Comparison of ENCODE assay signal across 1 cellular context in the genomic region with DNA sequence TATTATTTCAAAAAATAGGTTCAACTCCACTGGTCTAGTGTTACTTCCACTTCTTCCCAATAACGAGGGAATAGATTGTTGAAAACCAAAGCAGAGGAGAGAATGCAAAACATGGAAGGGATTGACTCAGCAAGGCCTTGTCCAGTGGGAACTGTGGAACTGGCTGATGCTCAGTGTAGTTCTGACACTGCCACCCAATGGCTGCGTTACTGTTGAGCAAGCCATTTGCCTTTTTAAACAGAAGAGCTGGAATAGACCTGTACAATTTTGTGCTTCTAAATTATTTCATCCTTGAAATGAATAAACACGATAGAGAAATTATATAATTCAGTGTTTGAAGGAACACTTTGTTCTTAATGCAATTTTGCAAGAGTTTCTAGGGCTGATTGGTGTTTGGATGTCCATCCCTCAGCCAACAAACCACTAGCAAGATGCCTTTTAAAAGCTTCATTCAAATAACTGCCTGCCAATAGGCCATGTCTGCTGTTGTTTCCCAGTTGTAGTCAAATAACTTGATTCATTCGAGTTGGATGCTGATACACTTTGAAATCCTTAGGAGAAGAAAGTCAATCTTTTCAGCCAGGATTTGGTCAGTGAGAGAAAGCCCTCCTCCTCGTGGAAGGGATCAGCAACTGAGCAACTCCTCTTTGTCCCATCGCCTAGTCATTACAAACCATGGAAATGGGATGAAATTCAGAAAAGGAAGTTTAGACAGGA.
TF ChIP-seq lines count a peak whose summit lies in the region.

No MANE protein-coding gene starts in this region.

TF ChIP-seq in liver, 16 proteins besides CTCF, POLR2A, EP300 and RAD21 (continued from another document):
- TF ChIP-seq, protein P1, sequence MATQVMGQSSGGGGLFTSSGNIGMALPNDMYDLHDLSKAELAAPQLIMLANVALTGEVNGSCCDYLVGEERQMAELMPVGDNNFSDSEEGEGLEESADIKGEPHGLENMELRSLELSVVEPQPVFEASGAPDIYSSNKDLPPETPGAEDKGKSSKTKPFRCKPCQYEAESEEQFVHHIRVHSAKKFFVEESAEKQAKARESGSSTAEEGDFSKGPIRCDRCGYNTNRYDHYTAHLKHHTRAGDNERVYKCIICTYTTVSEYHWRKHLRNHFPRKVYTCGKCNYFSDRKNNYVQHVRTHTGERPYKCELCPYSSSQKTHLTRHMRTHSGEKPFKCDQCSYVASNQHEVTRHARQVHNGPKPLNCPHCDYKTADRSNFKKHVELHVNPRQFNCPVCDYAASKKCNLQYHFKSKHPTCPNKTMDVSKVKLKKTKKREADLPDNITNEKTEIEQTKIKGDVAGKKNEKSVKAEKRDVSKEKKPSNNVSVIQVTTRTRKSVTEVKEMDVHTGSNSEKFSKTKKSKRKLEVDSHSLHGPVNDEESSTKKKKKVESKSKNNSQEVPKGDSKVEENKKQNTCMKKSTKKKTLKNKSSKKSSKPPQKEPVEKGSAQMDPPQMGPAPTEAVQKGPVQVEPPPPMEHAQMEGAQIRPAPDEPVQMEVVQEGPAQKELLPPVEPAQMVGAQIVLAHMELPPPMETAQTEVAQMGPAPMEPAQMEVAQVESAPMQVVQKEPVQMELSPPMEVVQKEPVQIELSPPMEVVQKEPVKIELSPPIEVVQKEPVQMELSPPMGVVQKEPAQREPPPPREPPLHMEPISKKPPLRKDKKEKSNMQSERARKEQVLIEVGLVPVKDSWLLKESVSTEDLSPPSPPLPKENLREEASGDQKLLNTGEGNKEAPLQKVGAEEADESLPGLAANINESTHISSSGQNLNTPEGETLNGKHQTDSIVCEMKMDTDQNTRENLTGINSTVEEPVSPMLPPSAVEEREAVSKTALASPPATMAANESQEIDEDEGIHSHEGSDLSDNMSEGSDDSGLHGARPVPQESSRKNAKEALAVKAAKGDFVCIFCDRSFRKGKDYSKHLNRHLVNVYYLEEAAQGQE (IDR thresholded peaks at IDR 0.05): no peak
- TF ChIP-seq, protein P2, sequence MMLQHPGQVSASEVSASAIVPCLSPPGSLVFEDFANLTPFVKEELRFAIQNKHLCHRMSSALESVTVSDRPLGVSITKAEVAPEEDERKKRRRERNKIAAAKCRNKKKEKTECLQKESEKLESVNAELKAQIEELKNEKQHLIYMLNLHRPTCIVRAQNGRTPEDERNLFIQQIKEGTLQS (IDR thresholded peaks at IDR 0.05): no peak
- TF ChIP-seq RXRA (IDR thresholded peaks at IDR 0.05): no peak
- no peak for TF ChIP-seq NR2F2 (IDR thresholded peaks at IDR 0.05)
- TF ChIP-seq, protein P3, sequence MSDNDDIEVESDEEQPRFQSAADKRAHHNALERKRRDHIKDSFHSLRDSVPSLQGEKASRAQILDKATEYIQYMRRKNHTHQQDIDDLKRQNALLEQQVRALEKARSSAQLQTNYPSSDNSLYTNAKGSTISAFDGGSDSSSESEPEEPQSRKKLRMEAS (IDR thresholded peaks at IDR 0.05): no peak
